ENCODE assay signal across 2 cellular contexts in genomic region chr5:1289559-1289958, GRCh38. TPM values are rescaled to one million over a fixed set of nuclear protein-coding genes. Genes with fewer than 3 reads are reported as not detected.
"Had no signal": no experiment of that assay in that cellular context is flagged by ENCODE, and none has a peak within 500 bp of the region (broad histone marks: within the 10 kb centered on the region; RNA-seq: fewer than 3 reads in every experiment).

No MANE protein-coding gene starts in this region.

RNA-seq across cellular contexts. Expression of gene TERT, which starts 5.3 kb away (rescaled TPM):
- total RNA-seq: GM23248 had no signal
- polyA plus RNA-seq: GM23248, IgD-negative memory B cell had no signal
